In the genomic region with DNA sequence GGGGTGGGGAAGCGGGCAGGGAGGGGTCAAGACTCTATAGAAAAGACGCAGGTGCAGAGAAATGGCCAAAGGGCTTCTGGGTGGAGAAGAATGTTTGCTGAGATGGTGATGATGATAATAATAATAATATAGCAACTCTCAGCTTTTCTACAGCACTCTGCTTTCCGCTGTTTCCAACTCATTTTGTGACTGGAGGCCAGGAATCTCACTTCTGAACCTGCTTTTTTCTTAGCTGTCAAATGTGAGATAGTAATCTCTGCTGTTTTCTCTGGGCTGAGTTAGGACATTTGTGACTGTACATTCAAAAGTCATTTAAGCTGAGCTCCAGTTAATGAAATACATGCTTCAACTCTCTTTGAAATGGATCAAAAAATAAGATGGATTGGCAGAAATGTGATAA, we compare ENCODE assay signal across 10 cellular contexts. TPM values are rescaled to one million over a fixed set of nuclear protein-coding genes. Genes with fewer than 3 reads are reported as not detected.
A peak's percentile ranks its signal among the peaks of the same experiment; 100 is the strongest.
DNase-seq lines count a peak whose midpoint lies in the region; ATAC-seq and TF ChIP-seq lines count a peak whose summit lies in the region.
"Had no signal": no experiment of that assay in that cellular context is flagged by ENCODE, and none has a peak within 500 bp of the region (broad histone marks: within the 10 kb centered on the region; RNA-seq: fewer than 3 reads in every experiment).

No MANE protein-coding gene starts in this region.

- no peak for TF ChIP-seq CTCF in heart left ventricle (IDR thresholded peaks at IDR 0.05)
- no peak for TF ChIP-seq CTCF in gastroesophageal sphincter (IDR thresholded peaks at IDR 0.05)
- no peak for TF ChIP-seq CTCF in parathyroid adenoma (IDR thresholded peaks at IDR 0.05)
- TF ChIP-seq CTCF in vagina (IDR thresholded peaks at IDR 0.05) = no peak

- H3K79me2 ChIP-seq in parathyroid adenoma = peaks cover 67% of the 10 kb centered on the region

- H3K9me3 ChIP-seq in heart left ventricle (no peaks in the 10 kb centered on the region), gastroesophageal sphincter (no peaks in the 10 kb centered on the region), parathyroid adenoma (ENCODE audit: control insufficient read depth, low read length) (no peaks in the 10 kb centered on the region), vagina (no peaks in the 10 kb centered on the region)
- H3K9me3 ChIP-seq: mucosa of descending colon had no signal

- peaks cover 4 to 82% (median 60%) of the 10 kb centered on the region in 12 donors for H3K4me1 ChIP-seq in heart left ventricle
- H3K4me1 ChIP-seq in gastroesophageal sphincter = peaks cover 0 to 100% (median 56%) of the 10 kb centered on the region in 3 donors
- peaks cover 82% of the 10 kb centered on the region for H3K4me1 ChIP-seq in parathyroid adenoma
- H3K4me1 ChIP-seq in vagina = peaks cover 96% of the 10 kb centered on the region

- H3K27me3 ChIP-seq in heart left ventricle = no peaks in the 10 kb centered on the region
- no peaks in the 10 kb centered on the region for H3K27me3 ChIP-seq in gastroesophageal sphincter
- no peaks in the 10 kb centered on the region for H3K27me3 ChIP-seq in parathyroid adenoma (ENCODE audit: control insufficient read depth, insufficient read depth, low read length)
- no peaks in the 10 kb centered on the region for H3K27me3 ChIP-seq in vagina

- no peak for DNase-seq in heart left ventricle
- no peak for DNase-seq in cardiac septum (ENCODE audit: low spot score)
- no peak for DNase-seq in vagina (ENCODE audit: extremely low spot score in 2 of 2)
- DNase-seq in erythroblast (lab: John Stamatoyannopoulos, UW) = no peak
- no peak for DNase-seq in NCI-H748 treated with DMSO at 0.1 percent for 48 hours (lab: John Stamatoyannopoulos, UW)
- DNase-seq: NCI-H1436 treated with DMSO at 0.1 percent for 48 hours had no signal

- H3K9ac ChIP-seq in parathyroid adenoma = no peak overlapping the region

- ATAC-seq in heart left ventricle (no peak), gastroesophageal sphincter (no peak), GM18502 (IDR thresholded peaks at IDR 0.05; ENCODE audit: poor library complexity, unreplicated experiment) (no peak)

- H3K27ac ChIP-seq in heart left ventricle (peak overlapping the region; percentile 92 to 99 (median 96)), gastroesophageal sphincter (peak overlapping the region; percentile 39 to 97 (median 97)), parathyroid adenoma (peak overlapping the region; percentile 90), vagina (peak overlapping the region; percentile 87)

- H3K4me3 ChIP-seq in heart left ventricle (peak overlapping the region in 11 of 12 donors; percentile 66 to 95 (median 83)), gastroesophageal sphincter (peak overlapping the region; percentile 68 to 86), parathyroid adenoma (ENCODE audit: low read depth, low read length) (peak overlapping the region; percentile 57), vagina (peak overlapping the region; percentile 59 to 69)
- H3K4me3 ChIP-seq: mucosa of descending colon had no signal

- TF ChIP-seq POLR2A in heart left ventricle (IDR thresholded peaks at IDR 0.05) (no peak), gastroesophageal sphincter (IDR thresholded peaks at IDR 0.05) (no peak), vagina (IDR thresholded peaks at IDR 0.05) (no peak), erythroblast (IDR thresholded peaks at IDR 0.05; ENCODE audit: low read length) (no peak)

- H3K36me3 ChIP-seq in heart left ventricle (no peaks in the 10 kb centered on the region), gastroesophageal sphincter (peaks cover 0 to 5% of the 10 kb centered on the region in 2 donors), parathyroid adenoma (ENCODE audit: control insufficient read depth, insufficient read depth, low read length) (no peaks in the 10 kb centered on the region), vagina (no peaks in the 10 kb centered on the region)

- intact Hi-C loops in heart left ventricle (cut with DNase I) (loop anchor here in 9 of 10 donors (1.0 to 5.0 kb wide), 7 partner anchors 38 to 157 kb away; no protein-coding TSS in a partner anchor), cardiac septum (cut with DNase I) (loop anchor here (1.0 kb wide), 1 partner anchor 44 kb away; no protein-coding TSS in a partner anchor), vagina (cut with DNase I) (loop anchor here (5.0 kb wide), 2 partner anchors 33 to 42 kb away; no protein-coding TSS in a partner anchor)

- TF ChIP-seq EP300 in gastroesophageal sphincter (IDR thresholded peaks at IDR 0.05) = no peak

- peak overlapping the region; percentile 51 for H3K4me2 ChIP-seq in parathyroid adenoma (ENCODE audit: low read length)

- 24 to 41% (median 38%) methylated on average over 3 of the region's 3 CpGs for WGBS in heart left ventricle, 4 donors
- WGBS in gastroesophageal sphincter (ENCODE audit: low coverage in 1 of 2), 2 donors = 25 to 57% methylated on average over 1 to 2 of the region's 3 CpGs

- H2AFZ ChIP-seq in parathyroid adenoma = peak overlapping the region; percentile 45

RNA-seq across cellular contexts. Expression of a gene that starts 58.4 kb away (rescaled TPM):
- total RNA-seq in heart left ventricle (100 to 1,000 TPM; 513 to 899 (median 742) TPM), cardiac septum (870 TPM), gastroesophageal sphincter (1,000 to 10,000 TPM in 3 of 4 donors, 100 to 1,000 TPM in 1; 825 to 2,193 (median 1,462) TPM), vagina (216 TPM)
- 100 to 1,000 TPM; 243 to 339 TPM for polyA plus RNA-seq in heart left ventricle
